Comparison of ENCODE assay signal across 9 cellular contexts in the genomic region with DNA sequence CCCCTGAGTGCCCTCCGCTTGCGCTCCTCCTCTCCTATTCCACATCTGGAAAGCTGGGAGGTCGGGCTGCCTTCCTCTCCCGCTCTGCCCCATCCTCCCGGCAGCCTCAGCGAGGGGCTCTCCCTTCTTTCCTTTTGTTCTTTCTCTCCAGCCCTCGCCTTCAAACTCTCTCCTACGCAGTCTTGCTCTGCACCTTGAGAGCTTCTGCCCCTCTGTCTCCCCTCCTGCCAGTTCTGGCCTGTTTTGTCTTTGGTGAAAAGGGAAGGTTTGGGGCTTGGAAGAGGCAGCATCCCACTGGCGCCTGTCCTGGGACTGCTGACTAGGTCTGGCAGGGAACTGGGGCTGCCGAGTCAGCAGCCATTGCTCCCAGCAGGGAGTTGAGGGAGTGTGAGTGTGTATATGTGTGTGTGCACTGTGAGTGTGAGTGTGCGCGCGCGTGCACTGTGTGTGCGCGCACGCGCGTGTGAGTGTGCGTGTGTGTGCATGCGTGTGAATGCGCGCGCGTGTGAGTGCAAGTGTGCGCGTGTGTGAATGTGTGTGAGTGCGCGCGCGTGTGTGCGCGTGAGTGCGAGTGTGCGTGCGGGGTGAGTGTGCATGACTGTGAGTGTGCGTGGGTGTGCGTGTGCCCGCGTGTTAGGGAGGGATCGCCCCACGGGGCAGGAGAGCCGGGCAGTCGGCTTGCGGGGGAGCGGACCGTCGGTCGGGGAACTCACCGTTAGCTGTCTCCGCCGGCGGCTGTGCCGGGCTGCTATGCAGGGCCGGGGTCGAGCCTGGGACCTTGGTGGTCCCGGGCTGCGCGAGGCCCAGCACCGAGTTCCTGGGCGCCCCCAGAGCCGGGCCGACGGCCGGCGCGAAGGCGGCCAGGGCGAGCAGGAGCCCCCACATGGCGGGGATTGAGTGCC. TPM values are rescaled to one million over a fixed set of nuclear protein-coding genes. Genes with fewer than 3 reads are reported as not detected.
DNase-seq lines count a peak whose midpoint lies in the region; ATAC-seq lines count a peak whose summit lies in the region.
"Had no signal": no experiment of that assay in that cellular context is flagged by ENCODE, and none has a peak within 500 bp of the region (broad histone marks: within the 10 kb centered on the region; RNA-seq: fewer than 3 reads in every experiment).

No MANE protein-coding gene starts in this region.

- no peak for DNase-seq in central memory CD8-positive, alpha-beta T cell (ENCODE audit: low spot score in 2 of 2)
- no peak for DNase-seq in SW 1271 (lab: John Stamatoyannopoulos, UW)
- DNase-seq in NCI-H2196 treated with DMSO at 0.1 percent for 48 hours (lab: John Stamatoyannopoulos, UW; ENCODE audit: unreplicated experiment), result no peak
- no peak for DNase-seq in A172 (ENCODE audit: low spot score)
- no peak for DNase-seq in NCI-H82 treated with DMSO at 0.1 percent for 48 hours (lab: John Stamatoyannopoulos, UW; ENCODE audit: unreplicated experiment)

- H3K36me3 ChIP-seq in mucosa of rectum (ENCODE audit: control insufficient read depth in 2 of 2, insufficient read depth in 2 of 2, low read length in 2 of 2), result no peaks in the 10 kb centered on the region

- no peak overlapping the region for H3K9ac ChIP-seq in mucosa of rectum (ENCODE audit: low read depth in 1 of 2, low read length in 2 of 2)

- peaks cover 0 to 5% of the 10 kb centered on the region in 2 donors for H3K4me1 ChIP-seq in mucosa of rectum (ENCODE audit: control insufficient read depth in 2 of 2, insufficient read depth in 2 of 2, low read length in 2 of 2)

- ATAC-seq in GM18861 (IDR thresholded peaks at IDR 0.05; ENCODE audit: unreplicated experiment) (peak; percentile 16), HG03354 (IDR thresholded peaks at IDR 0.05; ENCODE audit: poor library complexity, severe bottlenecking, unreplicated experiment) (peak; percentile 18)
- no peak for ATAC-seq in central memory CD8-positive, alpha-beta T cell (replicated peaks; ENCODE audit: extremely low read depth, poor library complexity, severe bottlenecking)

- H3K27ac Mint-ChIP-seq in central memory CD8-positive, alpha-beta T cell (ENCODE audit: low read depth), result peak overlapping the region; percentile 35

- H3K9me3 ChIP-seq in mucosa of rectum (ENCODE audit: control insufficient read depth in 2 of 2, low read length in 2 of 2), result no peaks in the 10 kb centered on the region

- H3K36me3 Mint-ChIP-seq in central memory CD8-positive, alpha-beta T cell (ENCODE audit: insufficient read depth), result no peaks in the 10 kb centered on the region

- peaks cover 29% of the 10 kb centered on the region for H3K4me1 Mint-ChIP-seq in central memory CD8-positive, alpha-beta T cell

- H3K27me3 ChIP-seq in mucosa of rectum (ENCODE audit: control insufficient read depth in 2 of 2, insufficient read depth in 2 of 2, low read length in 2 of 2), result peaks cover 18 to 33% of the 10 kb centered on the region in 2 donors

- H3K4me3 Mint-ChIP-seq in central memory CD8-positive, alpha-beta T cell, result peak overlapping the region; percentile 80

- peak overlapping the region; percentile 57 to 66 for H3K4me3 ChIP-seq in mucosa of rectum (ENCODE audit: low read length in 2 of 2)

- H3K27ac ChIP-seq in mucosa of rectum (ENCODE audit: low read depth in 2 of 2, low read length in 2 of 2), result no peak overlapping the region

- no peaks in the 10 kb centered on the region for H3K9me3 Mint-ChIP-seq in central memory CD8-positive, alpha-beta T cell

- peaks cover 90% of the 10 kb centered on the region for H3K27me3 Mint-ChIP-seq in central memory CD8-positive, alpha-beta T cell

RNA-seq across cellular contexts. Expression of a gene that starts 0.5 kb away (rescaled TPM):
- not detected in 2 replicates for total RNA-seq in A172 (2014; rRNA removed; shearing (Covaris generic))

RNA-seq across cellular contexts. Expression of a gene that starts 14.8 kb away (rescaled TPM):
- not detected in 2 replicates for total RNA-seq in A172 (2014; rRNA removed; shearing (Covaris generic))
- total RNA-seq: T-helper 2 cell treated with Interferon-gamma antibody and Interleukin-4, amounts not matched to agents 100 ng/mL and 5 ng/mL, for 36 hours had no signal

RNA-seq across cellular contexts. Expression of a gene that starts 16.2 kb away (rescaled TPM):
- not detected in 2 replicates for total RNA-seq in A172 (2014; rRNA removed; shearing (Covaris generic))
- total RNA-seq: T-helper 2 cell treated with Interferon-gamma antibody and Interleukin-4, amounts not matched to agents 100 ng/mL and 5 ng/mL, for 36 hours had no signal

RNA-seq across cellular contexts. Expression of a gene that starts 40.5 kb away (rescaled TPM):
- total RNA-seq in A172 (2014; rRNA removed; shearing (Covaris generic)), result 11.9 and 13.2 TPM in 2 replicates

RNA-seq across cellular contexts. Expression of a gene that starts 40.6 kb away (rescaled TPM):
- total RNA-seq in A172 (2014; rRNA removed; shearing (Covaris generic)), result 44.1 and 48.1 TPM in 2 replicates
